Comparison of ENCODE assay signal across 11 cellular contexts in genomic region chr7:100515072-100515532, GRCh38. TPM values are rescaled to one million over a fixed set of nuclear protein-coding genes. Genes with fewer than 3 reads are reported as not detected.
DNase-seq lines count a peak whose midpoint lies in the region; ATAC-seq and TF ChIP-seq lines count a peak whose summit lies in the region.
"Had no signal": no experiment of that assay in that cellular context is flagged by ENCODE, and none has a peak within 500 bp of the region (broad histone marks: within the 10 kb centered on the region; RNA-seq: fewer than 3 reads in every experiment).

No MANE protein-coding gene starts in this region.

- H3K36me3 Mint-ChIP-seq in activated CD4-positive, alpha-beta T cell treated with anti-CD3 and anti-CD28 coated beads, Interleukin-2, amount 10 ng/mL, durations not matched to agents 7 days and 5 days (ENCODE audit: low read depth) = no peaks in the 10 kb centered on the region

- H3K27ac ChIP-seq in gastrocnemius medialis = no peak overlapping the region

- H3K27me3 ChIP-seq in gastrocnemius medialis = no peaks in the 10 kb centered on the region

- peak; percentile 36 to 54 for ATAC-seq in gastrocnemius medialis
- ATAC-seq: activated T-cell treated with anti-CD3 and anti-CD28 coated beads, Interleukin-2, amount 50 U/mL, for 4 hours had no signal

- peaks cover 28% of the 10 kb centered on the region for H3K4me1 Mint-ChIP-seq in activated CD4-positive, alpha-beta T cell treated with anti-CD3 and anti-CD28 coated beads, Interleukin-2, amount 10 ng/mL, durations not matched to agents 7 days and 5 days

- H3K9me3 Mint-ChIP-seq in activated CD4-positive, alpha-beta T cell treated with anti-CD3 and anti-CD28 coated beads, Interleukin-2, amount 10 ng/mL, durations not matched to agents 7 days and 5 days = no peaks in the 10 kb centered on the region
- H3K9me3 Mint-ChIP-seq: activated T-cell treated with anti-CD3 and anti-CD28 coated beads, Interleukin-2, amount 50 U/mL, for 4 hours had no signal

- no peaks in the 10 kb centered on the region for H3K9me3 ChIP-seq in gastrocnemius medialis

- CTCF ChIA-PET in activated CD4-positive, alpha-beta T cell treated with anti-CD3 and anti-CD28 coated beads, Interleukin-2, amount 10 ng/mL, durations not matched to agents 7 days and 5 days (lab: Charles Lee) = interaction anchor here (0.6 kb wide), 1 partner anchor 35 kb away, joined by 3 read pairs; no protein-coding TSS in a partner anchor

- no peaks in the 10 kb centered on the region for H3K36me3 ChIP-seq in gastrocnemius medialis

- H3K4me3 ChIP-seq in cardiac fibroblast (replicated peaks in 1 of 2; ENCODE audit: low read depth in 2 of 2, low read length in 2 of 2) (no peak overlapping the region), gastrocnemius medialis (no peak overlapping the region)

- no peak overlapping the region for H3K4me3 Mint-ChIP-seq in activated CD4-positive, alpha-beta T cell treated with anti-CD3 and anti-CD28 coated beads, Interleukin-2, amount 10 ng/mL, durations not matched to agents 7 days and 5 days
- H3K4me3 Mint-ChIP-seq: activated T-cell treated with anti-CD3 and anti-CD28 coated beads, Interleukin-2, amount 50 U/mL, for 4 hours had no signal

- no peak for TF ChIP-seq POLR2A in gastrocnemius medialis (IDR thresholded peaks at IDR 0.05)

- H3K27ac Mint-ChIP-seq in activated CD4-positive, alpha-beta T cell treated with anti-CD3 and anti-CD28 coated beads, Interleukin-2, amount 10 ng/mL, durations not matched to agents 7 days and 5 days = peak overlapping the region; percentile 81
- H3K27ac Mint-ChIP-seq: progenitor cell of endocrine pancreas had no signal

- intact Hi-C loops in gastrocnemius medialis (cut with DNase I; ENCODE audit: low total_unique reads) = no loop called here

- in situ Hi-C loops in gastrocnemius medialis (cut with MboI; ENCODE audit: low sequenced_read_pairs in 4 of 4) = no loop called here

- POLR2A ChIA-PET in activated CD4-positive, alpha-beta T cell treated with anti-CD3 and anti-CD28 coated beads, Interleukin-2, amount 10 ng/mL, durations not matched to agents 7 days and 5 days (lab: Charles Lee) = interaction anchor here (0.6 kb wide), 1 partner anchor 97 kb away, joined by 3 read pairs; the partner anchor contains the start of gene MOSPD3

- DNase-seq in activated CD4-positive, alpha-beta T cell treated with anti-CD3 and anti-CD28 coated beads, Interleukin-2, amount 10 ng/mL, durations not matched to agents 7 days and 5 days = no peak
- no peak for DNase-seq in activated CD4-positive, alpha-beta T cell treated with anti-CD3 and anti-CD28 coated beads for 1 hour
- peak; percentile 80 for DNase-seq in cardiac fibroblast (ENCODE audit: low read depth in 2 of 2)
- no peak for DNase-seq in gastrocnemius medialis
- DNase-seq in NK-92 (lab: John Stamatoyannopoulos, UW; ENCODE audit: unreplicated experiment) = no peak
- no peak for DNase-seq in iPS-NIHi7 (ENCODE audit: extremely low spot score)
- DNase-seq: 8988T; activated T-cell treated with anti-CD3 and anti-CD28 coated beads, Interleukin-2, amount 50 U/mL, for 4 hours; hippocampal formation; NCI-H1048 had no signal

- TF ChIP-seq CTCF in cardiac fibroblast (IDR thresholded peaks at IDR 0.05; ENCODE audit: low read depth, low read length) = no peak
- TF ChIP-seq CTCF in gastrocnemius medialis (IDR thresholded peaks at IDR 0.05 in 4 of 5, conservative IDR thresholded peaks at IDR 0.05 in 1 of 5) = no peak

- no peaks in the 10 kb centered on the region for H3K4me1 ChIP-seq in gastrocnemius medialis

- H3K27me3 Mint-ChIP-seq in activated CD4-positive, alpha-beta T cell treated with anti-CD3 and anti-CD28 coated beads, Interleukin-2, amount 10 ng/mL, durations not matched to agents 7 days and 5 days = peaks cover 4% of the 10 kb centered on the region

RNA-seq across cellular contexts. Expression of gene AGFG2, which starts 23.9 kb away (rescaled TPM):
- total RNA-seq in activated CD4-positive, alpha-beta T cell treated with anti-CD3 and anti-CD28 coated beads, Interleukin-2, amount 10 ng/mL, durations not matched to agents 7 days and 5 days = 10 to 100 TPM; 43.0 to 45.3 TPM
- total RNA-seq in gastrocnemius medialis = 10 to 100 TPM; 10.7 to 16.4 (median 13.5) TPM

RNA-seq across cellular contexts. Expression of gene NYAP1, which starts 31.4 kb away (rescaled TPM):
- total RNA-seq in activated CD4-positive, alpha-beta T cell treated with anti-CD3 and anti-CD28 coated beads, Interleukin-2, amount 10 ng/mL, durations not matched to agents 7 days and 5 days = under 1 TPM; 0.23 to 0.32 TPM
- total RNA-seq in gastrocnemius medialis = under 1 TPM in 1 of 4 donors, not detected in 3; 0.29 TPM

RNA-seq across cellular contexts. Expression of gene TSC22D4, which starts 36.1 kb away (rescaled TPM):
- total RNA-seq in activated CD4-positive, alpha-beta T cell treated with anti-CD3 and anti-CD28 coated beads, Interleukin-2, amount 10 ng/mL, durations not matched to agents 7 days and 5 days = 100 to 1,000 TPM; 113 to 128 TPM
- 10 to 100 TPM; 14.3 to 25.5 (median 21.2) TPM for total RNA-seq in gastrocnemius medialis

RNA-seq across cellular contexts. Expression of gene SPACDR, which starts 51.0 kb away (rescaled TPM):
- 1 to 10 TPM; 3.0 to 4.1 TPM for total RNA-seq in activated CD4-positive, alpha-beta T cell treated with anti-CD3 and anti-CD28 coated beads, Interleukin-2, amount 10 ng/mL, durations not matched to agents 7 days and 5 days
- under 1 TPM in 1 of 4 donors, not detected in 3; 0.29 TPM for total RNA-seq in gastrocnemius medialis

RNA-seq across cellular contexts. Expression of gene SAP25, which starts 58.6 kb away (rescaled TPM):
- 10 to 100 TPM; 34.6 to 36.1 TPM for total RNA-seq in activated CD4-positive, alpha-beta T cell treated with anti-CD3 and anti-CD28 coated beads, Interleukin-2, amount 10 ng/mL, durations not matched to agents 7 days and 5 days
- under 1 TPM in 1 of 4 donors, not detected in 3; 0.49 TPM for total RNA-seq in gastrocnemius medialis

Comparison
In these comparisons a context has a peak if more than half of its experiments do, and no peak if none do; other contexts are left out.
1. DNase-seq: peak in cardiac fibroblast (2 of 2); none in activated CD4-positive, alpha-beta T cell treated with anti-CD3 and anti-CD28 coated beads, Interleukin-2, amount 10 ng/mL, durations not matched to agents 7 days and 5 days (single experiment), activated CD4-positive, alpha-beta T cell treated with anti-CD3 and anti-CD28 coated beads for 1 hour (single experiment), gastrocnemius medialis (0 of 2), NK-92 (single experiment) and iPS-NIHi7 (single experiment).
2. RNA of gene TSC22D4, which starts 36.1 kb away (total RNA-seq): 113 to 128 TPM in activated CD4-positive, alpha-beta T cell treated with anti-CD3 and anti-CD28 coated beads, Interleukin-2, amount 10 ng/mL, durations not matched to agents 7 days and 5 days; 14.3 to 25.5 TPM in gastrocnemius medialis; every median in the first group is over 4 times any median in the second.